Comparison of ENCODE assay signal across 16 cellular contexts in the genomic region with DNA sequence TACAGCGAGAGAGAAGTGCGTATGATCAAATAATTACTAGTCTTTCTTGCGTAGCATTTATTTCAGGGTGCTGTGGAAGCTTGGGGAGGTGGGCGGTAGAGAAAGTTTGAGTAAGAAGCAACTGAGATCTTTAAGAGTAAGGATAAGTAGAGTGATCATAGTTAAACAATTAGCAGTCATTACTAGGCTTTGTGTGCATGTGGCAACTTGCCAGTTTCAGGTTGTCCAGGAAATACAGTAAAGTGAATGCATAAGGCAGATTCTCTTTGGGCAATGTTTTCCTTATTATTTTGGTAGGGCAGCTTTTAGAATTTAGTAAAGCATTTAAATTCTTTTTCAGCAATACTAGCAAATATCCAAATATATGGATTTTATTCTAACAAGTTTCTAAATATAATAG. TPM values are rescaled to one million over a fixed set of nuclear protein-coding genes. Genes with fewer than 3 reads are reported as not detected.
"Had no signal": no experiment of that assay in that cellular context is flagged by ENCODE, and none has a peak within 500 bp of the region (broad histone marks: within the 10 kb centered on the region; RNA-seq: fewer than 3 reads in every experiment).

No MANE protein-coding gene starts in this region.

- H3K4me1 Mint-ChIP-seq: activated naive CD8-positive, alpha-beta T cell treated with anti-CD3 and anti-CD28 coated beads, Interleukin-2, amount 10 ng/mL, durations not matched to agents 7 days and 5 days; nephron progenitor cell had no signal

- H3K27me3 Mint-ChIP-seq: activated naive CD8-positive, alpha-beta T cell treated with anti-CD3 and anti-CD28 coated beads, Interleukin-2, amount 10 ng/mL, durations not matched to agents 7 days and 5 days; activated T-cell treated with anti-CD3 and anti-CD28 coated beads, Interleukin-2, amount 50 U/mL, for 24 hours; type B pancreatic cell had no signal

- H3K27ac ChIP-seq: ascending aorta, left lung, sigmoid colon, suprapubic skin had no signal

- H3K9me3 Mint-ChIP-seq: activated naive CD8-positive, alpha-beta T cell treated with anti-CD3 and anti-CD28 coated beads, Interleukin-2, amount 10 ng/mL, durations not matched to agents 7 days and 5 days; activated T-cell treated with anti-CD3 and anti-CD28 coated beads, Interleukin-2, amount 50 U/mL, for 24 hours; nephron progenitor cell; type B pancreatic cell had no signal

- ATAC-seq: left lung had no signal

- H3K4me1 ChIP-seq: ascending aorta, left lung, sigmoid colon, suprapubic skin had no signal

- H3K27ac Mint-ChIP-seq: activated naive CD8-positive, alpha-beta T cell treated with anti-CD3 and anti-CD28 coated beads, Interleukin-2, amount 10 ng/mL, durations not matched to agents 7 days and 5 days; activated T-cell treated with anti-CD3 and anti-CD28 coated beads, Interleukin-2, amount 50 U/mL, for 24 hours; nephron progenitor cell; type B pancreatic cell had no signal

- H3K27me3 ChIP-seq: ascending aorta, left lung, sigmoid colon, suprapubic skin had no signal

- DNase-seq: activated CD4-positive, alpha-beta T cell treated with anti-CD3 and anti-CD28 coated beads for 4 hours; activated gamma-delta T cell treated with Interleukin-2 at 50 U/mL for 16 hours; activated naive CD8-positive, alpha-beta T cell treated with anti-CD3 and anti-CD28 coated beads, Interleukin-2, amount 10 ng/mL, durations not matched to agents 7 days and 5 days; activated T-cell treated with anti-CD3 and anti-CD28 coated beads, Interleukin-2, amount 50 U/mL, for 24 hours; foreskin melanocyte; left lung; mesenchymal stem cell; nephron progenitor cell; sigmoid colon; stimulated activated CD4-positive, alpha-beta T cell treated with anti-CD3 and anti-CD28 coated beads, Interleukin-12 subunit alpha, Interleukin-12 subunit beta, amount 100 ng/mL, for 4 hours; stimulated activated naive CD4-positive, alpha-beta T cell treated with Interleukin-2 at 50 U/mL for 16 hours; T-helper 9 cell had no signal

- H3K4me3 Mint-ChIP-seq: activated naive CD8-positive, alpha-beta T cell treated with anti-CD3 and anti-CD28 coated beads, Interleukin-2, amount 10 ng/mL, durations not matched to agents 7 days and 5 days; activated T-cell treated with anti-CD3 and anti-CD28 coated beads, Interleukin-2, amount 50 U/mL, for 24 hours; nephron progenitor cell; type B pancreatic cell had no signal

- H3K9me3 ChIP-seq: ascending aorta, left lung, sigmoid colon, suprapubic skin had no signal

- H3K4me3 ChIP-seq: ascending aorta, left lung, sigmoid colon, suprapubic skin had no signal

RNA-seq across cellular contexts. Expression of a gene that starts 57.0 kb away (rescaled TPM):
- total RNA-seq: activated naive CD8-positive, alpha-beta T cell treated with anti-CD3 and anti-CD28 coated beads, Interleukin-2, amount 10 ng/mL, durations not matched to agents 7 days and 5 days; ascending aorta; osteoblast had no signal
